In genomic region chr5:135955525-135955924, GRCh38 we compare ENCODE assay signal across 30 cellular contexts. TPM values are rescaled to one million over a fixed set of nuclear protein-coding genes. Genes with fewer than 3 reads are reported as not detected.
DNase-seq lines count a peak whose midpoint lies in the region; ATAC-seq and TF ChIP-seq lines count a peak whose summit lies in the region.
"Had no signal": no experiment of that assay in that cellular context is flagged by ENCODE, and none has a peak within 500 bp of the region (broad histone marks: within the 10 kb centered on the region; RNA-seq: fewer than 3 reads in every experiment).

No MANE protein-coding gene starts in this region.

- H3K27ac Mint-ChIP-seq in memory B cell = no peak overlapping the region
- H3K27ac Mint-ChIP-seq in activated CD4-positive, alpha-beta memory T cell treated with anti-CD3 and anti-CD28 coated beads for 36 hours = no peak overlapping the region
- H3K27ac Mint-ChIP-seq: activated CD4-positive, alpha-beta T cell treated with anti-CD3 and anti-CD28 coated beads, Interleukin-2, amount 10 ng/mL, durations not matched to agents 7 days and 5 days; activated naive CD4-positive, alpha-beta T cell treated with anti-CD3 and anti-CD28 coated beads, Interleukin-2, amount 50 U/mL, for 72 hours; CD4-positive, CD25-positive, alpha-beta regulatory T cell; immature natural killer cell; natural killer cell; T-helper 1 cell treated with Interleukin-12 subunit alpha and Interleukin-12 subunit beta and Interleukin-4 antibody, amounts not matched to agents 30 μg/mL and 1 μg/mL, for 36 hours had no signal

- ATAC-seq in GM18867 (IDR thresholded peaks at IDR 0.05; ENCODE audit: unreplicated experiment) = peak; percentile 74
- ATAC-seq in HG02610 (IDR thresholded peaks at IDR 0.05; ENCODE audit: unreplicated experiment) = peak; percentile 50
- peak; percentile 98 for ATAC-seq in memory B cell (ENCODE audit: low read depth)
- ATAC-seq: activated naive CD4-positive, alpha-beta T cell treated with anti-CD3 and anti-CD28 coated beads, Interleukin-2, amount 50 U/mL, for 72 hours; natural killer cell had no signal

- CTCF ChIA-PET in activated CD4-positive, alpha-beta memory T cell treated with anti-CD3 and anti-CD28 coated beads for 36 hours (lab: Charles Lee) = interaction anchor here (0.9 to 1.2 kb wide), 3 partner anchors 10 to 127 kb away, joined by 3 to 4 read pairs (median 4); no protein-coding TSS in a partner anchor

- no peaks in the 10 kb centered on the region for H3K36me3 Mint-ChIP-seq in memory B cell
- no peaks in the 10 kb centered on the region for H3K36me3 Mint-ChIP-seq in activated CD4-positive, alpha-beta memory T cell treated with anti-CD3 and anti-CD28 coated beads for 36 hours
- H3K36me3 Mint-ChIP-seq: activated naive CD4-positive, alpha-beta T cell treated with anti-CD3 and anti-CD28 coated beads, Interleukin-2, amount 50 U/mL, for 72 hours; CD4-positive, CD25-positive, alpha-beta regulatory T cell; immature natural killer cell; natural killer cell had no signal

- peak; percentile 3 for DNase-seq in NAMALWA (ENCODE audit: low spot score)
- no peak for DNase-seq in memory B cell (ENCODE audit: low spot score in 2 of 2)
- DNase-seq in foreskin fibroblast = no peak
- DNase-seq in activated CD4-positive, alpha-beta memory T cell treated with anti-CD3 and anti-CD28 coated beads for 36 hours = no peak
- DNase-seq in NK-92 treated with Interleukin-12 subunit alpha and Interleukin-12 subunit beta, amount 100 ng/mL, for 24 hours (lab: John Stamatoyannopoulos, UW) = no peak
- DNase-seq in NCI-H146 (lab: John Stamatoyannopoulos, UW) = no peak
- DNase-seq: activated CD4-positive, alpha-beta T cell treated with anti-CD3 and anti-CD28 coated beads, Interleukin-2, amount 10 ng/mL, durations not matched to agents 7 days and 5 days; CD4-positive, CD25-positive, alpha-beta regulatory T cell; central memory CD4-positive, alpha-beta T cell; DMS153; GDM1; immature natural killer cell; IMR-90; midbrain; natural killer cell; NCI-H1694 treated with DMSO at 0.1 percent for 48 hours; NCI-H748 treated with DMSO at 0.1 percent for 48 hours; small intestine; stimulated activated naive CD4-positive, alpha-beta T cell treated with Interleukin-2 at 50 U/mL for 16 hours had no signal

- intact Hi-C loops in activated CD4-positive, alpha-beta memory T cell treated with anti-CD3 and anti-CD28 coated beads for 36 hours (cut with micrococcal nuclease) = no loop called here

- no peak overlapping the region for H3K4me3 Mint-ChIP-seq in memory B cell
- H3K4me3 Mint-ChIP-seq in activated CD4-positive, alpha-beta memory T cell treated with anti-CD3 and anti-CD28 coated beads for 36 hours = no peak overlapping the region
- H3K4me3 Mint-ChIP-seq: activated CD4-positive, alpha-beta T cell treated with anti-CD3 and anti-CD28 coated beads, Interleukin-2, amount 10 ng/mL, durations not matched to agents 7 days and 5 days; CD4-positive, CD25-positive, alpha-beta regulatory T cell; immature natural killer cell; natural killer cell; T-helper 1 cell treated with Interleukin-12 subunit alpha and Interleukin-12 subunit beta and Interleukin-4 antibody, amounts not matched to agents 30 μg/mL and 1 μg/mL, for 36 hours had no signal

- peaks cover 4% of the 10 kb centered on the region for H3K4me1 Mint-ChIP-seq in memory B cell
- no peaks in the 10 kb centered on the region for H3K4me1 Mint-ChIP-seq in activated CD4-positive, alpha-beta memory T cell treated with anti-CD3 and anti-CD28 coated beads for 36 hours (ENCODE audit: low read depth)
- H3K4me1 Mint-ChIP-seq: activated CD4-positive, alpha-beta T cell treated with anti-CD3 and anti-CD28 coated beads, Interleukin-2, amount 10 ng/mL, durations not matched to agents 7 days and 5 days; CD4-positive, CD25-positive, alpha-beta regulatory T cell; immature natural killer cell; natural killer cell had no signal

- POLR2A ChIA-PET in activated CD4-positive, alpha-beta memory T cell treated with anti-CD3 and anti-CD28 coated beads for 36 hours (lab: Charles Lee) = no interaction called here

- H3K27me3 Mint-ChIP-seq in memory B cell = peaks cover 10% of the 10 kb centered on the region
- peaks cover 24% of the 10 kb centered on the region for H3K27me3 Mint-ChIP-seq in activated CD4-positive, alpha-beta memory T cell treated with anti-CD3 and anti-CD28 coated beads for 36 hours

- H3K4me3 ChIP-seq in foreskin fibroblast (ENCODE audit: low read depth in 1 of 2, low read length in 2 of 2) = no peak overlapping the region
- H3K4me3 ChIP-seq: ascending aorta had no signal

- no peak for TF ChIP-seq CTCF in foreskin fibroblast (IDR thresholded peaks at IDR 0.05; ENCODE audit: low read depth, low read length)

- peaks cover 2% of the 10 kb centered on the region for H3K9me3 Mint-ChIP-seq in memory B cell
- no peaks in the 10 kb centered on the region for H3K9me3 Mint-ChIP-seq in activated CD4-positive, alpha-beta memory T cell treated with anti-CD3 and anti-CD28 coated beads for 36 hours
- H3K9me3 Mint-ChIP-seq: activated CD4-positive, alpha-beta T cell treated with anti-CD3 and anti-CD28 coated beads, Interleukin-2, amount 10 ng/mL, durations not matched to agents 7 days and 5 days; activated naive CD4-positive, alpha-beta T cell treated with anti-CD3 and anti-CD28 coated beads, Interleukin-2, amount 50 U/mL, for 72 hours; natural killer cell; T-helper 1 cell treated with Interleukin-12 subunit alpha and Interleukin-12 subunit beta and Interleukin-4 antibody, amounts not matched to agents 30 μg/mL and 1 μg/mL, for 36 hours had no signal

RNA-seq across cellular contexts. Expression of gene LECT2, which starts 0.7 kb away (rescaled TPM):
- not detected for total RNA-seq in activated CD4-positive, alpha-beta memory T cell treated with anti-CD3 and anti-CD28 coated beads for 36 hours
- total RNA-seq: activated CD4-positive, alpha-beta T cell treated with anti-CD3 and anti-CD28 coated beads, Interleukin-2, amount 10 ng/mL, durations not matched to agents 7 days and 5 days; activated naive CD4-positive, alpha-beta T cell treated with anti-CD3 and anti-CD28 coated beads, Interleukin-2, amount 50 U/mL, for 72 hours; ascending aorta; CD4-positive, CD25-positive, alpha-beta regulatory T cell; dermis microvascular lymphatic vessel endothelial cell; IMR-90; MCF 10A; natural killer cell; osteoblast; renal cortical epithelial cell; SK-MEL-5 had no signal

RNA-seq across cellular contexts. Expression of gene IL9, which starts 59.9 kb away (rescaled TPM):
- 100 to 1,000 TPM; 123 to 136 TPM for total RNA-seq in activated CD4-positive, alpha-beta memory T cell treated with anti-CD3 and anti-CD28 coated beads for 36 hours
- total RNA-seq: activated CD4-positive, alpha-beta T cell treated with anti-CD3 and anti-CD28 coated beads, Interleukin-2, amount 10 ng/mL, durations not matched to agents 7 days and 5 days; ascending aorta; CD4-positive, CD25-positive, alpha-beta regulatory T cell; dermis microvascular lymphatic vessel endothelial cell; IMR-90; left lobe of liver; MCF 10A; natural killer cell; osteoblast; renal cortical epithelial cell; SK-MEL-5 had no signal
